Comparison of ENCODE assay signal across 15 cellular contexts in the genomic region with DNA sequence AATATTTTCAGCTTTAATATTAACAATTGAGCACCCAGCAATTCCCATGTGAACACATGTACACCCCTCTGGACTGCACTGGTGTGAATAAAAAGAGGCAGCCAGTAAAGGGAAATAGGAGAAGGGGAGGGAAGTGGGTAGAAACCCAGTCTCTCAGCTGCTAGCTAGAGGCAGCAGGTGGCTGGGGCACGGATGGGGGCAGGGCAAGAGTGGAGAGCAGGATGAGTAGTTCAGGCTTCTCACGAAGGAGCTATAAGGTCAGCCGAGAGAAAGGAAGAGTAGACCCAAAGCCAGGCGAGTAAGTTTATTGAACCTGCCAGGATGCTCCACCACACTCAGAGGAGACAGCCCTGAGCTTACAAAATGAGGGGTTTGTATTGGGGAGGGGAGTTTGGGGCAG.
DNase-seq lines count a peak whose midpoint lies in the region; ATAC-seq and TF ChIP-seq lines count a peak whose summit lies in the region.
"Had no signal": no experiment of that assay in that cellular context is flagged by ENCODE, and none has a peak within 500 bp of the region (broad histone marks: within the 10 kb centered on the region; RNA-seq: fewer than 3 reads in every experiment).

No MANE protein-coding gene starts in this region.

- POLR2A ChIA-PET in CD8-positive, alpha-beta memory T cell (lab: Charles Lee), result no interaction called here

- H3K4me3 ChIP-seq in BLaER1, result no peak overlapping the region
- no peak overlapping the region for H3K4me3 ChIP-seq in GM12865 (ENCODE audit: low read depth, low read length)
- no peak overlapping the region for H3K4me3 ChIP-seq in CD8-positive, alpha-beta memory T cell (ENCODE audit: low read length)
- H3K4me3 ChIP-seq: right atrium auricular region, testis had no signal

- no peak overlapping the region for H3K4me3 Mint-ChIP-seq in CD8-positive, alpha-beta memory T cell
- H3K4me3 Mint-ChIP-seq: CD8-positive, alpha-beta T cell had no signal

- H3K36me3 ChIP-seq in BLaER1, result no peaks in the 10 kb centered on the region
- H3K36me3 ChIP-seq in CD8-positive, alpha-beta memory T cell (ENCODE audit: insufficient read depth, low read length), result no peaks in the 10 kb centered on the region
- H3K36me3 ChIP-seq: right atrium auricular region had no signal

- H3K4me1 ChIP-seq in BLaER1, result peaks cover 15% of the 10 kb centered on the region
- H3K4me1 ChIP-seq in CD8-positive, alpha-beta memory T cell (ENCODE audit: insufficient read depth, low read length), result no peaks in the 10 kb centered on the region
- H3K4me1 ChIP-seq: right atrium auricular region, testis had no signal

- no peak overlapping the region for H3K9ac ChIP-seq in BLaER1

- peaks cover 0 to 6% (median 0%) of the 10 kb centered on the region in 3 donors for H3K4me1 Mint-ChIP-seq in CD8-positive, alpha-beta memory T cell

- H4K20me1 ChIP-seq in BLaER1, result no peaks in the 10 kb centered on the region

- H3K27me3 Mint-ChIP-seq in CD8-positive, alpha-beta memory T cell, result peaks cover 0 to 2% of the 10 kb centered on the region in 2 donors

- peaks cover 12% of the 10 kb centered on the region; the same call in 1 of the 2 replicates for H3K9me3 ChIP-seq in BLaER1
- H3K9me3 ChIP-seq in CD8-positive, alpha-beta memory T cell (ENCODE audit: low read length), result no peaks in the 10 kb centered on the region
- H3K9me3 ChIP-seq: testis had no signal

- peaks cover 43% of the 10 kb centered on the region for H3K27me3 ChIP-seq in BLaER1
- H3K27me3 ChIP-seq in CD8-positive, alpha-beta memory T cell (ENCODE audit: insufficient read depth, low read length, poor library complexity, severe bottlenecking), result no peaks in the 10 kb centered on the region
- H3K27me3 ChIP-seq: right atrium auricular region, testis had no signal

- no peak for ATAC-seq in HG02610 (IDR thresholded peaks at IDR 0.05; ENCODE audit: unreplicated experiment)
- ATAC-seq: CD8-positive, alpha-beta T cell; left ventricle myocardium superior had no signal

- H3K27ac ChIP-seq in BLaER1, result no peak overlapping the region
- no peak overlapping the region for H3K27ac ChIP-seq in CD8-positive, alpha-beta memory T cell (ENCODE audit: low read depth, low read length)
- H3K27ac ChIP-seq: right atrium auricular region, testis had no signal

- H3K27ac Mint-ChIP-seq in CD8-positive, alpha-beta memory T cell, result no peak overlapping the region
- H3K27ac Mint-ChIP-seq: CD8-positive, alpha-beta T cell had no signal

- CTCF ChIA-PET in CD8-positive, alpha-beta memory T cell (lab: Charles Lee), result no interaction called here

- DNase-seq in GM12865 (ENCODE audit: low read depth) (peak; percentile 2), OCI-M1 (lab: John Stamatoyannopoulos, UW) (peak; percentile 69), islet precursor cell (peak; percentile 48)
- DNase-seq in stimulated activated naive CD4-positive, alpha-beta T cell (lab: John Stamatoyannopoulos, UW), result no peak
- no peak for DNase-seq in CD8-positive, alpha-beta memory T cell
- DNase-seq: activated naive CD4-positive, alpha-beta T cell treated with Interleukin-2 at 50 U/mL for 16 hours; CD8-positive, alpha-beta T cell; DMS79; left ventricle myocardium superior; NCI-H2227 treated with DMSO at 0.1 percent for 48 hours; NK-92 treated with Interleukin-12 subunit alpha and Interleukin-12 subunit beta, amount 100 ng/mL, for 24 hours; testis had no signal

- peaks cover 0 to 8% (median 5%) of the 10 kb centered on the region in 5 donors for H3K9me3 Mint-ChIP-seq in CD8-positive, alpha-beta memory T cell

- H3K36me3 Mint-ChIP-seq in CD8-positive, alpha-beta memory T cell, result peaks cover 0 to 11% (median 0%) of the 10 kb centered on the region in 3 donors
- H3K36me3 Mint-ChIP-seq: CD8-positive, alpha-beta T cell had no signal

- TF ChIP-seq CTCF in GM12865 (IDR thresholded peaks at IDR 0.05; ENCODE audit: insufficient read depth, low read depth, low read length, missing control alignments), result no peak

- peak overlapping the region; percentile 7; the same call in 1 of the 2 replicates for H3K4me2 ChIP-seq in BLaER1

Comparison
In these comparisons a context has a peak if more than half of its experiments do, and no peak if none do; other contexts are left out.
1. DNase-seq: peak in GM12865 (single experiment), OCI-M1 (single experiment) and islet precursor cell (single experiment); none in stimulated activated naive CD4-positive, alpha-beta T cell (0 of 6) and CD8-positive, alpha-beta memory T cell (0 of 5).